Comparison of ENCODE assay signal across 29 cellular contexts in the genomic region with DNA sequence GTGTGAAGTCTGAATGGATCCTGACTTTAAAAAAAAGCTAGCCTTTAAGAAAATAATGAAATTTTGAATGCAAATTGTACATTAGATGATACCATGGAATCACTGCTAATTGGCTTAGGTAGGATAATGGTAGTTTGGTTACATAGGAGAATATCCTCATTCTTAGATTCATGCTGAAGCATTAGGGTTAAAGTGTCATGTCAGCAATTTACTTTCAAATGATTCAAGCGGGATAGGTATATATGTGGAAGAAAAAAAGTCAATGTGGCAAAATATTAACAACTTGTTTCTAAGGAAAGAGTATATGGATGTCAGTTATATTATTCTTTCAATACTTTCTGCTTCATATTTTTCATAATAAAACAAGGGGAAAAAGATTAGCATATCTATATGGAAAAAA.
"Had no signal": no experiment of that assay in that cellular context is flagged by ENCODE, and none has a peak within 500 bp of the region (broad histone marks: within the 10 kb centered on the region; RNA-seq: fewer than 3 reads in every experiment).

No MANE protein-coding gene starts in this region.

- H3K9ac ChIP-seq: parathyroid adenoma had no signal

- H3K79me2 ChIP-seq: parathyroid adenoma had no signal

- H3K27ac ChIP-seq: left lung, lower lobe of right lung, parathyroid adenoma, right atrium auricular region, skin epidermis, stomach, testis, thyroid gland, transverse colon, upper lobe of left lung, vagina had no signal

- FAIRE-seq: islet of Langerhans had no signal

- H3K9me3 ChIP-seq: left lung, lower lobe of right lung, mucosa of descending colon, right atrium auricular region, stomach, testis, thyroid gland, transverse colon, upper lobe of left lung, vagina had no signal

- H2AFZ ChIP-seq: parathyroid adenoma had no signal

- H3K4me1 ChIP-seq: left lung, lower lobe of right lung, right atrium auricular region, testis, thyroid gland, transverse colon, upper lobe of left lung had no signal

- H3K27me3 ChIP-seq: left lung, right atrium auricular region, stomach, testis, thyroid gland, transverse colon, upper lobe of left lung, vagina had no signal

- H3K36me3 ChIP-seq: left lung, lower lobe of right lung, right atrium auricular region, thyroid gland, transverse colon, upper lobe of left lung, vagina had no signal

- DNase-seq: hypothalamus; immature natural killer cell; kidney; left colon; left lung; lower lobe of right lung; mammary epithelial cell; midbrain; mucosa of descending colon; naive thymus-derived CD4-positive, alpha-beta T cell; nucleus accumbens; stimulated activated CD4-positive, alpha-beta T cell treated with anti-CD3 and anti-CD28 coated beads, Interleukin-12 subunit alpha, Interleukin-12 subunit beta, amount 100 ng/mL, for 4 hours; stimulated activated CD4-positive, alpha-beta T cell treated with anti-CD3 and anti-CD28 coated beads, Interleukin-15, amount 100 ng/mL, for 24 hours; stimulated activated CD4-positive, alpha-beta T cell treated with anti-CD3 and anti-CD28 coated beads, Interleukin-2, amount 100 ng/mL, for 24 hours; stimulated activated CD4-positive, alpha-beta T cell treated with anti-CD3 and anti-CD28 coated beads, Interleukin-4, amount 100 ng/mL, for 1 hour; stimulated activated naive B cell treated with anti-CD40 and anti-IgM and Interleukin-4, amounts not matched to agents 10 μg/mL and 1 μg/mL and 100 μg/mL, for 72 hours; stimulated activated naive CD8-positive, alpha-beta T cell treated with anti-CD3 and anti-CD28 coated beads, Interleukin-15, Interleukin-2, amounts not matched to agents 100 U/mL and 50 U/mL, for 24 hours; stomach; testis; thyroid gland; transverse colon; upper lobe of left lung had no signal

- ATAC-seq: left colon; left lung; lower lobe of right lung; mucosa of descending colon; naive thymus-derived CD4-positive, alpha-beta T cell; natural killer cell treated with Interleukin-12 subunit alpha and Interleukin-12 subunit beta and Interleukin-15 and Interleukin-18, amount 100 ng/mL, for 72 hours; sciatic nerve; stimulated activated naive B cell treated with anti-CD40 and anti-IgM and Interleukin-4, amounts not matched to agents 10 μg/mL and 1 μg/mL and 100 μg/mL, for 72 hours; stimulated activated naive CD8-positive, alpha-beta T cell treated with anti-CD3 and anti-CD28 coated beads, Interleukin-15, Interleukin-2, amounts not matched to agents 100 U/mL and 50 U/mL, for 24 hours had no signal

- H3K4me3 ChIP-seq: left lung, lower lobe of right lung, mucosa of descending colon, right atrium auricular region, skin epidermis, stomach, testis, thyroid gland, transverse colon, upper lobe of left lung, vagina had no signal
